ENCODE assay signal across 21 cellular contexts in genomic region chr3:148881286-148881685, GRCh38. TPM values are rescaled to one million over a fixed set of nuclear protein-coding genes. Genes with fewer than 3 reads are reported as not detected.
"Had no signal": no experiment of that assay in that cellular context is flagged by ENCODE, and none has a peak within 500 bp of the region (broad histone marks: within the 10 kb centered on the region; RNA-seq: fewer than 3 reads in every experiment).

No MANE protein-coding gene starts in this region.

- ATAC-seq: effector memory CD8-positive, alpha-beta T cell; natural killer cell treated with Interleukin-12 subunit alpha and Interleukin-12 subunit beta and Interleukin-15 and Interleukin-18, amount 100 ng/mL, for 72 hours; stimulated activated naive B cell treated with anti-CD40 and anti-IgM and Interleukin-4, amounts not matched to agents 10 μg/mL and 1 μg/mL and 100 μg/mL, for 72 hours had no signal

- H3K4me1 ChIP-seq: breast epithelium, tibial artery, uterus had no signal

- H3K27me3 ChIP-seq: breast epithelium, tibial artery, uterus had no signal

- H3K36me3 ChIP-seq: breast epithelium, tibial artery, uterus had no signal

- DNase-seq: activated CD4-positive, alpha-beta T cell treated with anti-CD3 and anti-CD28 coated beads, Interleukin-2, amount 50 U/mL, for 4 hours; activated CD4-positive, CD25-positive, alpha-beta regulatory T cell treated with anti-CD3 and anti-CD28 coated beads, Interleukin-2, amount 50 U/mL, for 72 hours; activated gamma-delta T cell; activated T-cell treated with anti-CD3 and anti-CD28 coated beads, Interleukin-2, amount 50 U/mL, for 1 hour; amygdala; cerebellar nuclear complex; effector memory CD8-positive, alpha-beta T cell; glutamatergic neuron; posterior cingulate gyrus; retina; stimulated activated CD4-positive, alpha-beta T cell treated with anti-CD3 and anti-CD28 coated beads, Interleukin-15, amount 100 ng/mL, for 24 hours; stimulated activated CD4-positive, alpha-beta T cell treated with anti-CD3 and anti-CD28 coated beads, Interleukin-4, amount 100 ng/mL, for 1 hour; stimulated activated naive B cell treated with anti-CD40 and anti-IgM and Interleukin-4, amounts not matched to agents 10 μg/mL and 1 μg/mL and 100 μg/mL, for 72 hours; T-helper 9 cell; tibial artery; uterus had no signal

- H3K9me3 ChIP-seq: breast epithelium, tibial artery, uterus had no signal

- H3K27ac ChIP-seq: breast epithelium, epithelial cell of prostate, skin epidermis, tibial artery, uterus had no signal

- H3K4me3 ChIP-seq: breast epithelium, skin epidermis, tibial artery, uterus had no signal

RNA-seq across cellular contexts. Expression of gene CPA3, which starts 16.2 kb away (rescaled TPM):
- total RNA-seq: fibroblast of villous mesenchyme had no signal

RNA-seq across cellular contexts. Expression of gene CPB1, which starts 53.7 kb away (rescaled TPM):
- total RNA-seq: fibroblast of villous mesenchyme; natural killer cell treated with Interleukin-12 subunit alpha and Interleukin-12 subunit beta and Interleukin-15 and Interleukin-18, amount 100 ng/mL, for 72 hours; uterus had no signal
